In genomic region chr19:39147480-39147879, GRCh38 we compare ENCODE assay signal across 2 cellular contexts.
TF ChIP-seq lines count a peak whose summit lies in the region.

No MANE protein-coding gene starts in this region.

TF ChIP-seq in GM23338, 12 proteins besides CTCF, POLR2A, EP300 and RAD21:
- TF ChIP-seq CREB1 (CRISPR knock-in tag; IDR thresholded peaks at IDR 0.05; ENCODE audit: low read depth) (no peak), STAT1 (IDR thresholded peaks at IDR 0.05; ENCODE audit: unreplicated experiment) (no peak), EZH2 (IDR thresholded peaks at IDR 0.05; ENCODE audit: low read depth, unreplicated experiment) (no peak)
- TF ChIP-seq, protein P1, sequence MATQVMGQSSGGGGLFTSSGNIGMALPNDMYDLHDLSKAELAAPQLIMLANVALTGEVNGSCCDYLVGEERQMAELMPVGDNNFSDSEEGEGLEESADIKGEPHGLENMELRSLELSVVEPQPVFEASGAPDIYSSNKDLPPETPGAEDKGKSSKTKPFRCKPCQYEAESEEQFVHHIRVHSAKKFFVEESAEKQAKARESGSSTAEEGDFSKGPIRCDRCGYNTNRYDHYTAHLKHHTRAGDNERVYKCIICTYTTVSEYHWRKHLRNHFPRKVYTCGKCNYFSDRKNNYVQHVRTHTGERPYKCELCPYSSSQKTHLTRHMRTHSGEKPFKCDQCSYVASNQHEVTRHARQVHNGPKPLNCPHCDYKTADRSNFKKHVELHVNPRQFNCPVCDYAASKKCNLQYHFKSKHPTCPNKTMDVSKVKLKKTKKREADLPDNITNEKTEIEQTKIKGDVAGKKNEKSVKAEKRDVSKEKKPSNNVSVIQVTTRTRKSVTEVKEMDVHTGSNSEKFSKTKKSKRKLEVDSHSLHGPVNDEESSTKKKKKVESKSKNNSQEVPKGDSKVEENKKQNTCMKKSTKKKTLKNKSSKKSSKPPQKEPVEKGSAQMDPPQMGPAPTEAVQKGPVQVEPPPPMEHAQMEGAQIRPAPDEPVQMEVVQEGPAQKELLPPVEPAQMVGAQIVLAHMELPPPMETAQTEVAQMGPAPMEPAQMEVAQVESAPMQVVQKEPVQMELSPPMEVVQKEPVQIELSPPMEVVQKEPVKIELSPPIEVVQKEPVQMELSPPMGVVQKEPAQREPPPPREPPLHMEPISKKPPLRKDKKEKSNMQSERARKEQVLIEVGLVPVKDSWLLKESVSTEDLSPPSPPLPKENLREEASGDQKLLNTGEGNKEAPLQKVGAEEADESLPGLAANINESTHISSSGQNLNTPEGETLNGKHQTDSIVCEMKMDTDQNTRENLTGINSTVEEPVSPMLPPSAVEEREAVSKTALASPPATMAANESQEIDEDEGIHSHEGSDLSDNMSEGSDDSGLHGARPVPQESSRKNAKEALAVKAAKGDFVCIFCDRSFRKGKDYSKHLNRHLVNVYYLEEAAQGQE (IDR thresholded peaks at IDR 0.05; ENCODE audit: unreplicated experiment): no peak

TF ChIP-seq in H1, 55 proteins besides CTCF, POLR2A, EP300 and RAD21:
- no peak for TF ChIP-seq FOSL1 (IDR thresholded peaks at IDR 0.05; ENCODE audit: insufficient read depth, low read depth, low read length)
- TF ChIP-seq CBX8 (IDR thresholded peaks at IDR 0.05; ENCODE audit: borderline replicate concordance, low read depth, low read length): no peak
- TF ChIP-seq BRCA1 (IDR thresholded peaks at IDR 0.05; ENCODE audit: low read depth, low read length): no peak
- no peak for TF ChIP-seq SIRT6 (IDR thresholded peaks at IDR 0.05; ENCODE audit: low read length)
- no peak for TF ChIP-seq MAFK (IDR thresholded peaks at IDR 0.05; ENCODE audit: low read depth, low read length)
- TF ChIP-seq JUN (IDR thresholded peaks at IDR 0.05; ENCODE audit: low read depth, low read length): no peak
